Comparison of ENCODE assay signal across 10 cellular contexts in genomic region chr2:236166157-236166780, GRCh38. TPM values are rescaled to one million over a fixed set of nuclear protein-coding genes. Genes with fewer than 3 reads are reported as not detected.
DNase-seq lines count a peak whose midpoint lies in the region; ATAC-seq and TF ChIP-seq lines count a peak whose summit lies in the region.
"Had no signal": no experiment of that assay in that cellular context is flagged by ENCODE, and none has a peak within 500 bp of the region (broad histone marks: within the 10 kb centered on the region; RNA-seq: fewer than 3 reads in every experiment).

No MANE protein-coding gene starts in this region.

- no peaks in the 10 kb centered on the region for H3K36me3 ChIP-seq in SK-N-SH (replicated peaks in 1 of 2; ENCODE audit: control insufficient read depth in 1 of 2, insufficient read depth in 2 of 2, low read length in 1 of 2)
- H3K36me3 ChIP-seq in sigmoid colon, result no peaks in the 10 kb centered on the region
- no peaks in the 10 kb centered on the region for H3K36me3 ChIP-seq in WERI-Rb-1

- no peak for TF ChIP-seq POLR2A in sigmoid colon (IDR thresholded peaks at IDR 0.05)

- TF ChIP-seq EP300 in SK-N-SH (IDR thresholded peaks at IDR 0.05; ENCODE audit: borderline replicate concordance in 1 of 2, low read depth in 1 of 2, low read length in 1 of 2) (no peak), sigmoid colon (IDR thresholded peaks at IDR 0.05) (no peak)

- no peaks in the 10 kb centered on the region for H3F3A ChIP-seq in SK-N-SH (replicated peaks; ENCODE audit: insufficient read depth)

- H3K27me3 ChIP-seq in SK-N-SH (ENCODE audit: insufficient read depth) (peaks cover 71% of the 10 kb centered on the region), sigmoid colon (peaks cover 86 to 100% (median 99%) of the 10 kb centered on the region in 3 donors), WERI-Rb-1 (ENCODE audit: insufficient read depth, low read depth, severe bottlenecking) (peaks cover 84% of the 10 kb centered on the region)

- H3K79me2 ChIP-seq in SK-N-SH (ENCODE audit: insufficient read depth), result no peaks in the 10 kb centered on the region

- H3K9ac ChIP-seq in SK-N-SH, result no peak overlapping the region

- no peak for ATAC-seq in HG03280 (IDR thresholded peaks at IDR 0.05; ENCODE audit: unreplicated experiment)

- intact Hi-C loops in sigmoid colon (cut with DNase I), result no loop called here

- H3K4me1 ChIP-seq in SK-N-SH (ENCODE audit: control insufficient read depth in 1 of 2, insufficient read depth in 2 of 2, low read depth in 1 of 2, low read length in 1 of 2), result peaks cover 0 to 12% of the 10 kb centered on the region in 2 experiments; a peak in 2 of 4 replicates
- peaks cover 0 to 63% (median 59%) of the 10 kb centered on the region in 4 donors for H3K4me1 ChIP-seq in sigmoid colon

- no peak overlapping the region for H3K27ac ChIP-seq in SK-N-SH (ENCODE audit: low read depth in 2 of 2, low read length in 1 of 2)
- H3K27ac ChIP-seq in sigmoid colon, result no peak overlapping the region
- H3K27ac ChIP-seq in WERI-Rb-1, result no peak overlapping the region
- H3K27ac ChIP-seq: 22Rv1 had no signal

- H3K4me2 ChIP-seq in SK-N-SH, result peak overlapping the region; percentile 81

- DNase-seq in DMS53 (lab: John Stamatoyannopoulos, UW), result peak; percentile 40
- DNase-seq in DMS53 treated with DMSO at 0.1 percent for 48 hours (lab: John Stamatoyannopoulos, UW; ENCODE audit: unreplicated experiment), result no peak
- peak; percentile 48 for DNase-seq in SK-N-SH
- peak in 1 of 2 donors; percentile 31 for DNase-seq in foreskin fibroblast
- no peak for DNase-seq in sigmoid colon
- DNase-seq in WERI-Rb-1, result no peak
- no peak for DNase-seq in NCI-H1930 (lab: John Stamatoyannopoulos, UW)
- DNase-seq: NCI-H2227 treated with DMSO at 0.1 percent for 48 hours had no signal

- H3K4me3 ChIP-seq in SK-N-SH (ENCODE audit: low read depth in 2 of 2, low read length in 1 of 2), result peak overlapping the region; percentile 17 to 60; a peak in 3 of 4 replicates
- H3K4me3 ChIP-seq in foreskin fibroblast (ENCODE audit: low read depth in 1 of 2, low read length in 2 of 2), result peak overlapping the region; percentile 12 to 30
- H3K4me3 ChIP-seq in sigmoid colon, result peak overlapping the region in 3 of 4 donors; percentile 11 to 42 (median 16)
- H3K4me3 ChIP-seq in WERI-Rb-1 (ENCODE audit: low read depth, low read length), result no peak overlapping the region

- H2AFZ ChIP-seq in SK-N-SH (ENCODE audit: low read depth), result no peak overlapping the region

- H4K20me1 ChIP-seq in SK-N-SH (ENCODE audit: insufficient read depth), result no peaks in the 10 kb centered on the region

- H3K9me3 ChIP-seq in SK-N-SH (no peaks in the 10 kb centered on the region), sigmoid colon (no peaks in the 10 kb centered on the region), WERI-Rb-1 (ENCODE audit: severe bottlenecking) (peaks cover 3% of the 10 kb centered on the region)

- CTCF ChIA-PET in SK-N-SH (lab: Yijun Ruan, JAX), result interaction anchor here (1.5 to 2.6 kb wide), 5 partner anchors 10 to 401 kb away, joined by 6 to 28 read pairs (median 10); no protein-coding TSS in a partner anchor

- WGBS in SK-N-SH (ENCODE audit: low lambda C conversion rate), result 22% methylated on average over 26 of the region's 41 CpGs
- WGBS in sigmoid colon, 2 donors, result 2% methylated on average over 41 of the region's 41 CpGs

- no peak for TF ChIP-seq RAD21 in SK-N-SH (IDR thresholded peaks at IDR 0.05; ENCODE audit: low read length)

- H3K9me2 ChIP-seq in SK-N-SH, result no peaks in the 10 kb centered on the region

- POLR2A ChIA-PET in SK-N-SH (lab: Yijun Ruan, JAX), result no interaction called here

- TF ChIP-seq CTCF in SK-N-SH (IDR thresholded peaks at IDR 0.05), result no peak
- TF ChIP-seq CTCF in foreskin fibroblast (IDR thresholded peaks at IDR 0.05; ENCODE audit: low read depth, low read length), result no peak
- no peak for TF ChIP-seq CTCF in sigmoid colon (IDR thresholded peaks at IDR 0.05)
- TF ChIP-seq CTCF in WERI-Rb-1 (IDR thresholded peaks at IDR 0.05; ENCODE audit: low read depth, low read length), result no peak

TF ChIP-seq in SK-N-SH, 30 proteins besides CTCF, POLR2A, EP300 and RAD21:
- TF ChIP-seq, protein P1, sequence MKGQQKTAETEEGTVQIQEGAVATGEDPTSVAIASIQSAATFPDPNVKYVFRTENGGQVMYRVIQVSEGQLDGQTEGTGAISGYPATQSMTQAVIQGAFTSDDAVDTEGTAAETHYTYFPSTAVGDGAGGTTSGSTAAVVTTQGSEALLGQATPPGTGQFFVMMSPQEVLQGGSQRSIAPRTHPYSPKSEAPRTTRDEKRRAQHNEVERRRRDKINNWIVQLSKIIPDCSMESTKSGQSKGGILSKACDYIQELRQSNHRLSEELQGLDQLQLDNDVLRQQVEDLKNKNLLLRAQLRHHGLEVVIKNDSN (IDR thresholded peaks at IDR 0.05; ENCODE audit: borderline replicate concordance, low read depth), result no peak
- TF ChIP-seq POLR2AphosphoS5 (IDR thresholded peaks at IDR 0.05; ENCODE audit: low read depth, low read length), result no peak
TF ChIP-seq in SK-N-SH: peak in this region for 0.

RNA-seq across cellular contexts. Expression of gene GBX2, which starts 1.9 kb away (rescaled TPM):
- polyA plus RNA-seq in SK-N-SH (2012; rRNA removed) (0.03 and 0.16 TPM in 2 replicates), sigmoid colon (not detected)
- polyA plus RNA-seq in SK-N-SH (2012; cell fraction: cytosol; rRNA removed), result 0.08 and 0.14 TPM in 2 replicates
- polyA plus RNA-seq in SK-N-SH (2012; cell fraction: nucleus; rRNA removed), result 0.14 and 0.33 TPM in 2 replicates
- not detected for total RNA-seq in sigmoid colon

Comparison
In these comparisons a context has a peak if more than half of its experiments do, and no peak if none do; other contexts are left out.
1. DNase-seq: peak in DMS53 (single experiment) and SK-N-SH (single experiment); none in DMS53 treated with DMSO at 0.1 percent for 48 hours (single experiment), sigmoid colon (single experiment), WERI-Rb-1 (single experiment) and NCI-H1930 (0 of 2).